ENCODE assay signal across 8 cellular contexts in genomic region chr20:24993337-24994185, GRCh38. TPM values are rescaled to one million over a fixed set of nuclear protein-coding genes. Genes with fewer than 3 reads are reported as not detected.
A peak's percentile ranks its signal among the peaks of the same experiment; 100 is the strongest.
DNase-seq lines count a peak whose midpoint lies in the region; ATAC-seq and TF ChIP-seq lines count a peak whose summit lies in the region.

No MANE protein-coding gene starts in this region.

- intact Hi-C loops in activated CD4-positive, alpha-beta T cell treated with anti-CD3 and anti-CD28 coated beads, Interleukin-2, amount 10 ng/mL, durations not matched to agents 24 days and 14 days (cut with micrococcal nuclease), result loop anchor here (1.0 to 5.0 kb wide), 6 partner anchors 169 to 405 kb away; partner anchors contain the start of genes ABHD12 and PYGB
- intact Hi-C loops in heart right ventricle (cut with DNase I), result loop anchor here (1.0 to 10.0 kb wide), 11 partner anchors 71 to 404 kb away; partner anchors contain the start of genes ABHD12 (in 3 of the 10) and PYGB (in 1 of the 10)

- peak overlapping the region; percentile 94 for H3K27ac Mint-ChIP-seq in activated CD4-positive, alpha-beta T cell treated with anti-CD3 and anti-CD28 coated beads, Interleukin-2, amount 10 ng/mL, durations not matched to agents 24 days and 14 days
- peak overlapping the region; percentile 95 for H3K27ac Mint-ChIP-seq in activated naive CD8-positive, alpha-beta T cell treated with anti-CD3 and anti-CD28 coated beads, Interleukin-2, amount 10 ng/mL, durations not matched to agents 7 days and 5 days

- no peaks in the 10 kb centered on the region for H3K27me3 ChIP-seq in heart right ventricle

- ATAC-seq in activated naive CD8-positive, alpha-beta T cell treated with anti-CD3 and anti-CD28 coated beads, Interleukin-2, amount 10 ng/mL, durations not matched to agents 7 days and 5 days (ENCODE audit: low read depth), result no peak
- ATAC-seq in heart right ventricle, result peak in 2 of 8 donors; percentile 33 to 43
- no peak for ATAC-seq in GM21619 (IDR thresholded peaks at IDR 0.05; ENCODE audit: unreplicated experiment)
- no peak for ATAC-seq in GM21360 (IDR thresholded peaks at IDR 0.05; ENCODE audit: unreplicated experiment)

- peak overlapping the region in 9 of 10 donors; percentile 63 to 96 (median 89) for H3K4me3 ChIP-seq in heart right ventricle

- no peaks in the 10 kb centered on the region for H3K9me3 ChIP-seq in heart right ventricle

- peak; percentile 10 to 66 (median 48) for TF ChIP-seq CTCF in heart right ventricle (IDR thresholded peaks at IDR 0.05)

- POLR2A ChIA-PET in activated naive CD8-positive, alpha-beta T cell treated with anti-CD3 and anti-CD28 coated beads, Interleukin-2, amount 10 ng/mL, durations not matched to agents 7 days and 5 days (lab: Charles Lee), result interaction anchor here (0.6 to 3.9 kb wide), 11 partner anchors 39 to 258 kb away, joined by 3 to 32 read pairs (median 4); partner anchors contain the start of genes ACSS1 and CST7

- peak overlapping the region; percentile 99 for H3K4me3 Mint-ChIP-seq in activated CD4-positive, alpha-beta T cell treated with anti-CD3 and anti-CD28 coated beads, Interleukin-2, amount 10 ng/mL, durations not matched to agents 24 days and 14 days
- H3K4me3 Mint-ChIP-seq in activated naive CD8-positive, alpha-beta T cell treated with anti-CD3 and anti-CD28 coated beads, Interleukin-2, amount 10 ng/mL, durations not matched to agents 7 days and 5 days, result peak overlapping the region; percentile 97

- peaks cover 23% of the 10 kb centered on the region for H3K36me3 Mint-ChIP-seq in activated CD4-positive, alpha-beta T cell treated with anti-CD3 and anti-CD28 coated beads, Interleukin-2, amount 10 ng/mL, durations not matched to agents 24 days and 14 days (ENCODE audit: low read depth)
- peaks cover 10% of the 10 kb centered on the region for H3K36me3 Mint-ChIP-seq in activated naive CD8-positive, alpha-beta T cell treated with anti-CD3 and anti-CD28 coated beads, Interleukin-2, amount 10 ng/mL, durations not matched to agents 7 days and 5 days

- DNase-seq in activated CD4-positive, alpha-beta T cell treated with anti-CD3 and anti-CD28 coated beads, Interleukin-2, amount 10 ng/mL, durations not matched to agents 24 days and 14 days, result no peak
- DNase-seq in activated CD4-positive, alpha-beta T cell treated with anti-CD3 and anti-CD28 coated beads for 1 hour, result no peak
- DNase-seq in NCI-H2029 (lab: John Stamatoyannopoulos, UW) (peak; percentile 77), heart right ventricle (no peak), retina (peak; percentile 19)
- no peak for DNase-seq in activated naive CD8-positive, alpha-beta T cell treated with anti-CD3 and anti-CD28 coated beads, Interleukin-2, amount 10 ng/mL, durations not matched to agents 7 days and 5 days

- H3K4me1 Mint-ChIP-seq in activated CD4-positive, alpha-beta T cell treated with anti-CD3 and anti-CD28 coated beads, Interleukin-2, amount 10 ng/mL, durations not matched to agents 24 days and 14 days, result peaks cover 43% of the 10 kb centered on the region
- H3K4me1 Mint-ChIP-seq in activated naive CD8-positive, alpha-beta T cell treated with anti-CD3 and anti-CD28 coated beads, Interleukin-2, amount 10 ng/mL, durations not matched to agents 7 days and 5 days, result peaks cover 40% of the 10 kb centered on the region

- no peaks in the 10 kb centered on the region for H3K36me3 ChIP-seq in heart right ventricle

- 34% methylated on average over 9 of the region's 9 CpGs for WGBS in heart right ventricle, 2 donors

- peaks cover 23% of the 10 kb centered on the region for H3K27me3 Mint-ChIP-seq in activated CD4-positive, alpha-beta T cell treated with anti-CD3 and anti-CD28 coated beads, Interleukin-2, amount 10 ng/mL, durations not matched to agents 24 days and 14 days
- H3K27me3 Mint-ChIP-seq in activated naive CD8-positive, alpha-beta T cell treated with anti-CD3 and anti-CD28 coated beads, Interleukin-2, amount 10 ng/mL, durations not matched to agents 7 days and 5 days, result peaks cover 7% of the 10 kb centered on the region

- no peaks in the 10 kb centered on the region for H3K9me3 Mint-ChIP-seq in activated CD4-positive, alpha-beta T cell treated with anti-CD3 and anti-CD28 coated beads, Interleukin-2, amount 10 ng/mL, durations not matched to agents 24 days and 14 days
- no peaks in the 10 kb centered on the region for H3K9me3 Mint-ChIP-seq in activated naive CD8-positive, alpha-beta T cell treated with anti-CD3 and anti-CD28 coated beads, Interleukin-2, amount 10 ng/mL, durations not matched to agents 7 days and 5 days

- peaks cover 9 to 76% (median 54%) of the 10 kb centered on the region in 9 donors for H3K4me1 ChIP-seq in heart right ventricle

- peak overlapping the region in 9 of 10 donors; percentile 91 to 96 (median 93) for H3K27ac ChIP-seq in heart right ventricle

RNA-seq across cellular contexts. Expression of gene APMAP, which starts 1.0 kb away (rescaled TPM):
- 56.4 and 56.8 TPM in 2 replicates for total RNA-seq in activated CD4-positive, alpha-beta T cell treated with anti-CD3 and anti-CD28 coated beads, Interleukin-2, amount 10 ng/mL, durations not matched to agents 24 days and 14 days
- total RNA-seq in activated naive CD8-positive, alpha-beta T cell treated with anti-CD3 and anti-CD28 coated beads, Interleukin-2, amount 10 ng/mL, durations not matched to agents 7 days and 5 days, result 10 to 100 TPM; 60.7 to 64.6 TPM
- 10 to 100 TPM; 22.5 to 44.6 (median 33.1) TPM for total RNA-seq in heart right ventricle
- polyA plus RNA-seq in heart right ventricle, result 10 to 100 TPM; 15.3 to 48.5 TPM

RNA-seq across cellular contexts. Expression of gene CST7, which starts 44.5 kb away (rescaled TPM):
- total RNA-seq in activated CD4-positive, alpha-beta T cell treated with anti-CD3 and anti-CD28 coated beads, Interleukin-2, amount 10 ng/mL, durations not matched to agents 24 days and 14 days, result 115 and 117 TPM in 2 replicates
- 10 to 100 TPM; 92.0 to 92.4 TPM for total RNA-seq in activated naive CD8-positive, alpha-beta T cell treated with anti-CD3 and anti-CD28 coated beads, Interleukin-2, amount 10 ng/mL, durations not matched to agents 7 days and 5 days
- 1 to 10 TPM in 4 of 10 donors, under 1 TPM in 4, not detected in 2; 0.28 to 10.0 (median 1.0) TPM for total RNA-seq in heart right ventricle
- polyA plus RNA-seq in heart right ventricle, result 1 to 10 TPM; 1.2 to 1.5 TPM

Comparison
In these comparisons a context has a peak if more than half of its experiments do, and no peak if none do; other contexts are left out.
1. DNase-seq: peak in NCI-H2029 (single experiment) and retina (single experiment); none in activated CD4-positive, alpha-beta T cell treated with anti-CD3 and anti-CD28 coated beads, Interleukin-2, amount 10 ng/mL, durations not matched to agents 24 days and 14 days (single experiment), activated CD4-positive, alpha-beta T cell treated with anti-CD3 and anti-CD28 coated beads for 1 hour (single experiment), activated naive CD8-positive, alpha-beta T cell treated with anti-CD3 and anti-CD28 coated beads, Interleukin-2, amount 10 ng/mL, durations not matched to agents 7 days and 5 days (single experiment) and heart right ventricle (0 of 2).
2. RNA of gene CST7, which starts 44.5 kb away (total RNA-seq): 115 to 117 TPM in activated CD4-positive, alpha-beta T cell treated with anti-CD3 and anti-CD28 coated beads, Interleukin-2, amount 10 ng/mL, durations not matched to agents 24 days and 14 days and 92.0 to 92.4 TPM in activated naive CD8-positive, alpha-beta T cell treated with anti-CD3 and anti-CD28 coated beads, Interleukin-2, amount 10 ng/mL, durations not matched to agents 7 days and 5 days; 0.28 to 10.0 TPM in heart right ventricle; every median in the first group is over 4 times any median in the second.